Comparison of ENCODE assay signal across 8 cellular contexts in the genomic region with DNA sequence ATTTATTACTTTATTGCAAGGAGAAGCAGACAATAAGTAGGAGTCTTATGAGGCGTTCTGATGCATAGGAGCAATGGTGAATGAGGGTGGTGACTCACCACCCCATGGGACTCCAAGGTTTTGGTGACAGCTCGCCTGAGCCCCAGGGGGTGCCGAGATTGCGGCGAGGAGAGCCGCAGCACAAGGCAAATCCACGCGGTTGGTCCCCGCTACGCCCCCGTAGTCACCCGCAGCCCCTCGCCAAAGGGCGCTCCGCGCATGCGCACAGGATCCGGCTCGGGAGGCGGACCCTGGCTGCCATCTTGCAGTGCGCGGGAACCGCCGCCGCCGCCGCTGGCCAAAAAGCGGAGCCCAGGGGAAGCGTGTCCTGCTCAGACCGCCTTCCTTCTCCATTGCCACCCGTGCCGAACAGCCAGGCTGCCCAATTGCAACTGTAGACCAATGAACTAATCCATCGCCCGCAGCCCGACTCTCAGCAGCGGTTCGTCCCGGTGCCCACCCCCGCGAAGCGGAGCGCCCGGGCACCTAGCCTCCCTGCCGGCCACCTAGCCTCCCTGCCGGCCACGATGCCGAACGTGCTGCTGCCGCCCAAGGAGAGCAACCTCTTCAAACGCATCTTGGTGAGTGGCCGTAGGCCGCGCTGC. TPM values are rescaled to one million over a fixed set of nuclear protein-coding genes. Genes with fewer than 3 reads are reported as not detected.
DNase-seq lines count a peak whose midpoint lies in the region; ATAC-seq and TF ChIP-seq lines count a peak whose summit lies in the region.

A gene (plus strand): TSS at position 305 of the 644 bp plus-strand sequence. CDS start 262 bp downstream, at position 567.

- no peaks in the 10 kb centered on the region for H3K9me3 Mint-ChIP-seq in dendritic cell treated with granulocyte-macrophage colony-stimulating factor and Interleukin-4, amounts not matched to agents 40 ng/mL and 50 ng/mL, for 4 days

- peak within 1 kb of the TSS; percentile 98 for H3K27ac ChIP-seq in C4-2B
- peak within 1 kb of the TSS; percentile 96 to 97 for H3K27ac ChIP-seq in left lung

- intact Hi-C loops in dendritic cell treated with granulocyte-macrophage colony-stimulating factor and Interleukin-4, amounts not matched to agents 40 ng/mL and 50 ng/mL, for 4 days (cut with micrococcal nuclease) = loop anchor here (1.0 kb wide), 1 partner anchor 48 kb away; a partner anchor contains a TSS
- intact Hi-C loops in left lung (cut with DNase I) = no loop called here

- H3K27ac Mint-ChIP-seq in dendritic cell treated with granulocyte-macrophage colony-stimulating factor and Interleukin-4, amounts not matched to agents 40 ng/mL and 50 ng/mL, for 4 days = peak within 1 kb of the TSS; percentile 93

- TF ChIP-seq CTCF in C4-2B (conservative IDR thresholded peaks at IDR 0.05) (no peak), left lung (IDR thresholded peaks at IDR 0.05) (peak in 1 of 2 donors; percentile 21)

- DNase-seq in NCI-H748 (lab: John Stamatoyannopoulos, UW; ENCODE audit: unreplicated experiment) (peak; percentile 94), left lung (peak; percentile 91 to 97)
- DNase-seq in activated CD4-positive, alpha-beta T cell treated with anti-CD3 and anti-CD28 coated beads, Interleukin-2, amount 50 U/mL, for 1 hour = peak; percentile 93
- DNase-seq in stimulated activated CD4-positive, alpha-beta T cell treated with anti-CD3 and anti-CD28 coated beads, Interleukin-2, amount 100 ng/mL, for 4 hours (ENCODE audit: low read depth) = peak; percentile 96

- ATAC-seq in GM19328 (IDR thresholded peaks at IDR 0.05; ENCODE audit: unreplicated experiment) (peak; percentile 64), HG03469 (IDR thresholded peaks at IDR 0.05; ENCODE audit: unreplicated experiment) (peak; percentile 46), left lung (peak; percentile 91)

- H3K36me3 ChIP-seq in left lung = no peaks in the 10 kb centered on the region

- H3K4me1 Mint-ChIP-seq in dendritic cell treated with granulocyte-macrophage colony-stimulating factor and Interleukin-4, amounts not matched to agents 40 ng/mL and 50 ng/mL, for 4 days (ENCODE audit: low read depth) = peaks cover 18% of the 10 kb centered on the region

- H3K9me3 ChIP-seq in left lung = no peaks in the 10 kb centered on the region

- peak within 1 kb of the TSS; percentile 66 to 100 for H3K4me3 ChIP-seq in left lung

- no peaks in the 10 kb centered on the region for H3K27me3 Mint-ChIP-seq in dendritic cell treated with granulocyte-macrophage colony-stimulating factor and Interleukin-4, amounts not matched to agents 40 ng/mL and 50 ng/mL, for 4 days

- H3K27me3 ChIP-seq in left lung = no peaks in the 10 kb centered on the region

- H3K4me3 Mint-ChIP-seq in dendritic cell treated with granulocyte-macrophage colony-stimulating factor and Interleukin-4, amounts not matched to agents 40 ng/mL and 50 ng/mL, for 4 days = peak within 1 kb of the TSS; percentile 92

- H3K4me1 ChIP-seq in left lung = peaks cover 13 to 42% of the 10 kb centered on the region in 2 donors

- peaks cover 15% of the 10 kb centered on the region for H3K36me3 Mint-ChIP-seq in dendritic cell treated with granulocyte-macrophage colony-stimulating factor and Interleukin-4, amounts not matched to agents 40 ng/mL and 50 ng/mL, for 4 days (ENCODE audit: low read depth)

RNA-seq across cellular contexts. Expression of the gene that starts here (rescaled TPM):
- 10 to 100 TPM; 17.2 to 20.3 TPM for total RNA-seq in left lung

Comparison
In these comparisons a context has a peak if more than half of its experiments do, and no peak if none do; other contexts are left out.
1. Peak in every context shown above with its lines: DNase-seq, ATAC-seq, H3K4me3 ChIP-seq and H3K27ac ChIP-seq.